Comparison of ENCODE assay signal across 19 cellular contexts in genomic region chr7:22658031-22658430, GRCh38.
"Had no signal": no experiment of that assay in that cellular context is flagged by ENCODE, and none has a peak within 500 bp of the region (broad histone marks: within the 10 kb centered on the region; RNA-seq: fewer than 3 reads in every experiment).

No MANE protein-coding gene starts in this region.

- H3K9me3 ChIP-seq: pancreas, suprapubic skin, thyroid gland, upper lobe of left lung, uterus had no signal

- DNase-seq: effector memory CD4-positive, alpha-beta T cell; foreskin keratinocyte; left colon; left ventricle myocardium superior; pancreas; right cardiac atrium; small intestine; stimulated activated CD4-positive, alpha-beta T cell treated with anti-CD3 and anti-CD28 coated beads, Interleukin-12 subunit alpha, Interleukin-12 subunit beta, amount 100 ng/mL, for 4 hours; stimulated activated naive CD8-positive, alpha-beta T cell treated with anti-CD3 and anti-CD28 coated beads, Interleukin-15, Interleukin-2, amounts not matched to agents 100 U/mL and 50 U/mL, for 24 hours; thyroid gland; upper lobe of left lung; uterus had no signal

- H3K36me3 Mint-ChIP-seq: naive thymus-derived CD8-positive, alpha-beta T cell had no signal

- H3K4me1 ChIP-seq: foreskin keratinocyte, pancreas, suprapubic skin, thyroid gland, uterus had no signal

- H3K27me3 ChIP-seq: foreskin keratinocyte, hepatocyte, pancreas, suprapubic skin, thyroid gland, upper lobe of left lung, uterus had no signal

- H3K9me3 Mint-ChIP-seq: naive thymus-derived CD8-positive, alpha-beta T cell had no signal

- H3K36me3 ChIP-seq: pancreas, suprapubic skin, thyroid gland, upper lobe of left lung, uterus had no signal

- H3K79me2 ChIP-seq: hepatocyte had no signal

- H2AFZ ChIP-seq: hepatocyte had no signal

- H3K4me3 Mint-ChIP-seq: naive thymus-derived CD8-positive, alpha-beta T cell had no signal

- H3K4me3 ChIP-seq: coronary artery, hepatocyte, lung, pancreas, suprapubic skin, thyroid gland, upper lobe of left lung, uterus had no signal

- H3K27ac Mint-ChIP-seq: naive thymus-derived CD8-positive, alpha-beta T cell; progenitor cell of endocrine pancreas had no signal

- H3K4me2 ChIP-seq: hepatocyte had no signal

- H3K27ac ChIP-seq: coronary artery, foreskin keratinocyte, hepatocyte, pancreas, suprapubic skin, thyroid gland, upper lobe of left lung, uterus had no signal

- ATAC-seq: esophagus mucosa; foreskin keratinocyte; left colon; left ventricle myocardium superior; naive thymus-derived CD8-positive, alpha-beta T cell; pancreas; right cardiac atrium; stimulated activated naive CD8-positive, alpha-beta T cell treated with anti-CD3 and anti-CD28 coated beads, Interleukin-15, Interleukin-2, amounts not matched to agents 100 U/mL and 50 U/mL, for 24 hours had no signal
